8 cellular contexts compared by ENCODE assay signal in the genomic region with DNA sequence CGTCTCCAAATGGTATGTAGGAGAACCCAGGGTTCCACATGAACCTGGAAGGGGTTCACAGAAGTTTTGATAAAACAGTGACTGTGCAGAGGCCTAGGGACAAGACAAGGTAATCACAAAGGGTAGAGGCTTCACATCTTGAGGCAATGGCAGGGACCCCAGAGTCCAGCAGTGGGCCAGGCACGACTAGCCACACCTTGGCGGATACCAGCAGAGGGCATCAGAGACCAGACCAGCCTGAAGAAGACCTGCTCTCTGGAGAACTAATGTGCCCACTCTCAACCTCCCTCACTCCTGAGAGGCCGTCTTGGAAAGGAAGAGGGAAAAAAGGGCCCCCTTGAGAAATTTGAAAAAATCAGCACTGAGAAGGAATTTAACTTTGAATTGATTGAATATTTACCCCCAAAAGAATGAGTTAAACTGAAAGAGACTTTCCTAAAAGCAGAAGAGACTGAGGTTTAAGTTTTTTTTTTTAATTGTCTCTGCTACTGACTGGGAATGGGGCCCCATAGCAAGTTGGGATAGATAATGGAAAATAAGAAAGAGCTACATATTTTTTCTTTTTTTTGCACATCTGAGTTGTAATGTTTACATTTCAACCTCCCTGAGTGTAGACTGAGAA.
A peak's percentile ranks its signal among the peaks of the same experiment; 100 is the strongest.
DNase-seq lines count a peak whose midpoint lies in the region; ATAC-seq and TF ChIP-seq lines count a peak whose summit lies in the region.

No MANE protein-coding gene starts in this region.

- ATAC-seq in foreskin keratinocyte (peak; percentile 40), psoas muscle (peak; percentile 58 to 80 (median 71)), GM19455 (IDR thresholded peaks at IDR 0.05; ENCODE audit: unreplicated experiment) (no peak), GM19035 (IDR thresholded peaks at IDR 0.05; ENCODE audit: unreplicated experiment) (no peak)

- H3K4me1 ChIP-seq in SJCRH30 (peaks cover 22% of the 10 kb centered on the region), foreskin keratinocyte (no peaks in the 10 kb centered on the region), psoas muscle (peaks cover 4% of the 10 kb centered on the region)

- no peaks in the 10 kb centered on the region; the same call in none of the 2 replicates for H3K27me3 Mint-ChIP-seq in HFFc6 (ENCODE audit: insufficient read depth)

- no peaks in the 10 kb centered on the region for H3K36me3 Mint-ChIP-seq in HFFc6 (ENCODE audit: low read depth)

- H3K27ac Mint-ChIP-seq in HFFc6 = peak overlapping the region; percentile 11; the same call in 1 of the 2 replicates

- WGBS in psoas muscle, 3 donors = 70 to 79% (median 78%) methylated on average over 4 of the region's 4 CpGs

- H3K27ac ChIP-seq in SJCRH30 = no peak overlapping the region
- H3K27ac ChIP-seq in foreskin keratinocyte = no peak overlapping the region
- no peak overlapping the region for H3K27ac ChIP-seq in psoas muscle

- H3K9me3 ChIP-seq in SJCRH30 (replicated peaks) (no peaks in the 10 kb centered on the region), psoas muscle (no peaks in the 10 kb centered on the region)

- H3K27me3 ChIP-seq in SJCRH30 (no peaks in the 10 kb centered on the region), foreskin keratinocyte (no peaks in the 10 kb centered on the region), psoas muscle (ENCODE audit: insufficient read depth in 3 of 3, low read length in 2 of 3) (no peaks in the 10 kb centered on the region)

- peaks cover 71% of the 10 kb centered on the region for H3K4me1 Mint-ChIP-seq in HFFc6 (ENCODE audit: low read depth)

- no peaks in the 10 kb centered on the region for H3K36me3 ChIP-seq in SJCRH30
- H3K36me3 ChIP-seq in psoas muscle (ENCODE audit: insufficient read depth in 1 of 2, low read depth in 1 of 2) = no peaks in the 10 kb centered on the region

- TF ChIP-seq CTCF in HFFc6 (IDR thresholded peaks at IDR 0.05) = peak; percentile 76
- TF ChIP-seq CTCF in foreskin keratinocyte (conservative IDR thresholded peaks at IDR 0.05) = peak; percentile 68
- TF ChIP-seq CTCF in psoas muscle (IDR thresholded peaks at IDR 0.05) = peak; percentile 42

- DNase-seq in NCI-H1436 (lab: John Stamatoyannopoulos, UW) (peak; percentile 5), NCI-H1436 treated with DMSO at 0.1 percent for 48 hours (lab: John Stamatoyannopoulos, UW) (no peak), HFFc6 (no peak), SJCRH30 (peak; percentile 33 to 53), foreskin keratinocyte (no peak), psoas muscle (peak; percentile 30 to 56)

- H3K4me3 ChIP-seq in SJCRH30 = no peak overlapping the region
- H3K4me3 ChIP-seq in psoas muscle = no peak overlapping the region

- no peak overlapping the region for H3K4me3 Mint-ChIP-seq in HFFc6

- intact Hi-C loops in psoas muscle (cut with DNase I) = loop anchor here in 1 of 2 donors (5.0 to 10.0 kb wide), 3 partner anchors 281 to 601 kb away; a partner anchor contains a TSS

- no peaks in the 10 kb centered on the region for H3K9me3 Mint-ChIP-seq in HFFc6

Comparison
In these comparisons a context has a peak if more than half of its experiments do, and no peak if none do; other contexts are left out.
1. DNase-seq: peak in NCI-H1436 (single experiment), SJCRH30 (2 of 2) and psoas muscle (2 of 2); none in NCI-H1436 treated with DMSO at 0.1 percent for 48 hours (single experiment), HFFc6 (single experiment) and foreskin keratinocyte (0 of 2).
2. ATAC-seq: peak in foreskin keratinocyte (single experiment) and psoas muscle (4 of 4); none in GM19455 (single experiment) and GM19035 (single experiment).
3. Peak in every context shown above with its lines, with median percentiles within 50 percentile points of each other: CTCF ChIP-seq.